10 cellular contexts compared by ENCODE assay signal in the genomic region with DNA sequence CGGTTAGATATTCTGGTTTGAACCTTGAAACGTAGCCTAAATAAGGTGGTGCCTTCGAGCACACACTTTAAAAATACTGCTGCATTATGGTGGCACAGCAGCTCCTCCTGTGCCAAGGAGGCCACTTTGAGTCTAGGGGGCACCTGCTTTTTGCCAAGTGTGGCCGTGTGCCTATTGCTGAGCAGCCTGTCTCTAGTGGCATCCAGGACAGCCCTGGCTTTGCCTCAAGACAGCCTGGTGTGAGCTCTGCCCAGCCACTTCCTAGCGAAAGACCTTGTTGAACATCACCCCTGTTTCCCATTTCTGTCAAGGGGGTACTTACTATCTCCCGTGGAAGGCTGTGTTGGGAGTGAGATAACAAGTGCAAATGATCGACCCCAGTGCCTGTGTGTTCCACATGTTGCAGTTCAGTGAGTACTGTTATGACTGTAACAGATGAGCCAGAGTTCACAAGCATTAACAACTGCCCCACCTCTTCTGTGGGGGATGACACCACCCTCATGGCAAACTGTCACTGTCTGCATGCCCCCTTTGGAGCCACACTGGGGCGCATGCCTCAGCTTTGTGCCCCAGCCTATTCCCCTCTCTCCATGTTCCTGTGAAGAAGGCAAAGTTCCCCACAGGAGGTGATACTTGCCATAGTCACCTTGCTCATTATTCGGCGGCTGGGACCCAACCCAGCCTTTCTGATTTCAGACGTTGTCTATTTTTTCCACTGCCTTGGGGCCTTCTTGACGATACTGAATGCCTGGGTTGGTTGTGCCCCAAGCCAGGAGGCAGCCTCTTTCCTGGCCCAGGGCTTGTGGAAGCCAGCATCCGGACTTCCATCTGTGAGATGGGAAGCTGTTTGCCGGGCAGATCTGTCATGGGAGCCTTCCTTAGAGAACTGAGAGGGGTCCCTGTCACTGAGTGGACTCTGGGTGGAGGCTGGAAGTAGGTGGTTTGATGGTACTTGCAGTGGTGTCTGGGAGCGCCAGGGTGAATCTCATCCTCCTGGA. TPM values are rescaled to one million over a fixed set of nuclear protein-coding genes. Genes with fewer than 3 reads are reported as not detected.
DNase-seq lines count a peak whose midpoint lies in the region; ATAC-seq and TF ChIP-seq lines count a peak whose summit lies in the region.
"Had no signal": no experiment of that assay in that cellular context is flagged by ENCODE, and none has a peak within 500 bp of the region (broad histone marks: within the 10 kb centered on the region; RNA-seq: fewer than 3 reads in every experiment).

No MANE protein-coding gene starts in this region.

- H3K9me3 Mint-ChIP-seq in HFFc6 = no peaks in the 10 kb centered on the region
- H3K9me3 Mint-ChIP-seq in activated T-cell treated with anti-CD3 and anti-CD28 coated beads, Interleukin-2, amount 50 U/mL, for 24 hours = no peaks in the 10 kb centered on the region
- H3K9me3 Mint-ChIP-seq in natural killer cell treated with Interleukin-12 subunit alpha and Interleukin-12 subunit beta and Interleukin-15 and Interleukin-18, amount 100 ng/mL, for 72 hours = no peaks in the 10 kb centered on the region

- H3K4me3 Mint-ChIP-seq in HFFc6 = no peak overlapping the region
- H3K4me3 Mint-ChIP-seq in activated T-cell treated with anti-CD3 and anti-CD28 coated beads, Interleukin-2, amount 50 U/mL, for 24 hours = peak overlapping the region; percentile 18
- peak overlapping the region; percentile 79 for H3K4me3 Mint-ChIP-seq in natural killer cell treated with Interleukin-12 subunit alpha and Interleukin-12 subunit beta and Interleukin-15 and Interleukin-18, amount 100 ng/mL, for 72 hours

- no peak overlapping the region for H3K27ac Mint-ChIP-seq in HFFc6
- peak overlapping the region; percentile 85 for H3K27ac Mint-ChIP-seq in activated T-cell treated with anti-CD3 and anti-CD28 coated beads, Interleukin-2, amount 50 U/mL, for 24 hours
- peak overlapping the region; percentile 64 to 94 for H3K27ac Mint-ChIP-seq in natural killer cell treated with Interleukin-12 subunit alpha and Interleukin-12 subunit beta and Interleukin-15 and Interleukin-18, amount 100 ng/mL, for 72 hours

- H3K4me1 Mint-ChIP-seq in HFFc6 (ENCODE audit: low read depth) = peaks cover 54% of the 10 kb centered on the region
- peaks cover 80% of the 10 kb centered on the region for H3K4me1 Mint-ChIP-seq in activated T-cell treated with anti-CD3 and anti-CD28 coated beads, Interleukin-2, amount 50 U/mL, for 24 hours (ENCODE audit: low read depth)
- peaks cover 66 to 73% of the 10 kb centered on the region in 2 donors for H3K4me1 Mint-ChIP-seq in natural killer cell treated with Interleukin-12 subunit alpha and Interleukin-12 subunit beta and Interleukin-15 and Interleukin-18, amount 100 ng/mL, for 72 hours (ENCODE audit: low read depth in 2 of 2)

- H3K36me3 Mint-ChIP-seq in HFFc6 (ENCODE audit: low read depth) = peaks cover 11% of the 10 kb centered on the region; the same call in 1 of the 2 replicates
- H3K36me3 Mint-ChIP-seq in activated T-cell treated with anti-CD3 and anti-CD28 coated beads, Interleukin-2, amount 50 U/mL, for 24 hours (ENCODE audit: low read depth) = peaks cover 70% of the 10 kb centered on the region
- no peaks in the 10 kb centered on the region for H3K36me3 Mint-ChIP-seq in natural killer cell treated with Interleukin-12 subunit alpha and Interleukin-12 subunit beta and Interleukin-15 and Interleukin-18, amount 100 ng/mL, for 72 hours

- peak; percentile 48 for DNase-seq in GM10266 (ENCODE audit: extremely low spot score)
- no peak for DNase-seq in HFFc6
- peak; percentile 65 for DNase-seq in activated T-cell treated with anti-CD3 and anti-CD28 coated beads, Interleukin-2, amount 50 U/mL, for 24 hours
- no peak for DNase-seq in natural killer cell treated with Interleukin-12 subunit alpha and Interleukin-12 subunit beta and Interleukin-15 and Interleukin-18, amount 100 ng/mL, for 72 hours (ENCODE audit: low spot score)
- DNase-seq in NCI-H1436 (lab: John Stamatoyannopoulos, UW) = no peak
- no peak for DNase-seq in superior temporal gyrus (ENCODE audit: extremely low spot score)
- no peak for DNase-seq in NCI-H1694 treated with DMSO at 0.1 percent for 48 hours (lab: John Stamatoyannopoulos, UW)
- DNase-seq: cerebellar nuclear complex, NCI-H524 had no signal

- TF ChIP-seq CTCF in GM10266 (IDR thresholded peaks at IDR 0.05; ENCODE audit: control insufficient read depth, insufficient read depth, low read depth, missing control alignments) = no peak
- 0 out of 2 replicates have a peak, but pooled peaks have one; percentile 12 for TF ChIP-seq CTCF in HFFc6 (IDR thresholded peaks at IDR 0.05)

- peaks cover 2% of the 10 kb centered on the region for H3K27me3 Mint-ChIP-seq in HFFc6 (ENCODE audit: insufficient read depth)
- no peaks in the 10 kb centered on the region for H3K27me3 Mint-ChIP-seq in activated T-cell treated with anti-CD3 and anti-CD28 coated beads, Interleukin-2, amount 50 U/mL, for 24 hours
- no peaks in the 10 kb centered on the region for H3K27me3 Mint-ChIP-seq in natural killer cell treated with Interleukin-12 subunit alpha and Interleukin-12 subunit beta and Interleukin-15 and Interleukin-18, amount 100 ng/mL, for 72 hours

- peak; percentile 79 to 81 for ATAC-seq in natural killer cell treated with Interleukin-12 subunit alpha and Interleukin-12 subunit beta and Interleukin-15 and Interleukin-18, amount 100 ng/mL, for 72 hours
- no peak for ATAC-seq in HG03571 (IDR thresholded peaks at IDR 0.05; ENCODE audit: unreplicated experiment)

RNA-seq across cellular contexts. Expression of a gene that starts 5.4 kb away (rescaled TPM):
- total RNA-seq in HFFc6 (2021; fragmentation: NEBNext Ultra II Directional; extraction: Animal tissue kit (Norgen Biotek cat#: 25700)) = 100 to 1,000 TPM; 107 to 123 (median 112) TPM
- total RNA-seq in natural killer cell treated with Interleukin-12 subunit alpha and Interleukin-12 subunit beta and Interleukin-15 and Interleukin-18, amount 100 ng/mL, for 72 hours = 100 to 1,000 TPM; 171 to 224 TPM

Comparison
In these comparisons a context has a peak if more than half of its experiments do, and no peak if none do; other contexts are left out.
1. DNase-seq: peak in GM10266 (single experiment) and activated T-cell treated with anti-CD3 and anti-CD28 coated beads, Interleukin-2, amount 50 U/mL, for 24 hours (single experiment); none in HFFc6 (single experiment), natural killer cell treated with Interleukin-12 subunit alpha and Interleukin-12 subunit beta and Interleukin-15 and Interleukin-18, amount 100 ng/mL, for 72 hours (single experiment), NCI-H1436 (single experiment), superior temporal gyrus (single experiment) and NCI-H1694 treated with DMSO at 0.1 percent for 48 hours (single experiment).